In genomic region chr1:231460614-231461013, GRCh38 we compare ENCODE assay signal across 8 cellular contexts. TPM values are rescaled to one million over a fixed set of nuclear protein-coding genes. Genes with fewer than 3 reads are reported as not detected.
DNase-seq lines count a peak whose midpoint lies in the region; ATAC-seq and TF ChIP-seq lines count a peak whose summit lies in the region.

No MANE protein-coding gene starts in this region.

- CTCF ChIA-PET in WTC11 (lab: Charles Lee), result no interaction called here

- DNase-seq in CMK (ENCODE audit: low read depth) (peak; percentile 90), T-helper 1 cell (peak in 4 of 5 donors; percentile 27 to 91 (median 38)), brain microvascular endothelial cell (peak; percentile 4), WTC11 (ENCODE audit: low spot score) (no peak), thyroid gland (no peak), Ammon's horn (ENCODE audit: low spot score) (no peak)

- in situ Hi-C loops in brain microvascular endothelial cell (cut with HindIII; ENCODE audit: low pct_ligation_motif_present, low sequenced_read_pairs), result no loop called here

- no peaks in the 10 kb centered on the region for H3K9me3 ChIP-seq in thyroid gland

- intact Hi-C loops in thyroid gland (cut with DNase I), result no loop called here

- H3K4me3 ChIP-seq in brain microvascular endothelial cell (ENCODE audit: low read depth, low read length) (no peak overlapping the region), thyroid gland (replicated peaks in 1 of 3) (no peak overlapping the region)

- peaks cover 8% of the 10 kb centered on the region for H3K4me1 Mint-ChIP-seq in stimulated activated memory B cell treated with anti-CD40 and anti-IgM and Interleukin-4, amounts not matched to agents 10 μg/mL and 1 μg/mL and 100 μg/mL, for 72 hours
- H3K4me1 Mint-ChIP-seq in WTC11, result peaks cover 14% of the 10 kb centered on the region

- no peak for TF ChIP-seq CTCF in brain microvascular endothelial cell (IDR thresholded peaks at IDR 0.05; ENCODE audit: low read depth, low read length, missing control alignments)
- no peak for TF ChIP-seq CTCF in WTC11 (IDR thresholded peaks at IDR 0.05)
- TF ChIP-seq CTCF in thyroid gland (IDR thresholded peaks at IDR 0.05), result no peak

- no peak overlapping the region for H3K4me3 Mint-ChIP-seq in stimulated activated memory B cell treated with anti-CD40 and anti-IgM and Interleukin-4, amounts not matched to agents 10 μg/mL and 1 μg/mL and 100 μg/mL, for 72 hours
- no peak overlapping the region for H3K4me3 Mint-ChIP-seq in WTC11

- ATAC-seq in HG02642 (IDR thresholded peaks at IDR 0.05; ENCODE audit: poor library complexity, unreplicated experiment) (peak; percentile 65), WTC11 (no peak)
- peak; percentile 24 for ATAC-seq in stimulated activated memory B cell treated with anti-CD40 and anti-IgM and Interleukin-4, amounts not matched to agents 10 μg/mL and 1 μg/mL and 100 μg/mL, for 72 hours

- no peaks in the 10 kb centered on the region for H3K4me1 ChIP-seq in thyroid gland

- peaks cover 31% of the 10 kb centered on the region for H3K27me3 Mint-ChIP-seq in stimulated activated memory B cell treated with anti-CD40 and anti-IgM and Interleukin-4, amounts not matched to agents 10 μg/mL and 1 μg/mL and 100 μg/mL, for 72 hours
- no peaks in the 10 kb centered on the region; the same call in 1 of the 2 replicates for H3K27me3 Mint-ChIP-seq in WTC11 (ENCODE audit: low read depth)

- H3K9me3 Mint-ChIP-seq in stimulated activated memory B cell treated with anti-CD40 and anti-IgM and Interleukin-4, amounts not matched to agents 10 μg/mL and 1 μg/mL and 100 μg/mL, for 72 hours, result peaks cover 16% of the 10 kb centered on the region
- H3K9me3 Mint-ChIP-seq in WTC11, result peaks cover 48% of the 10 kb centered on the region

- H3K27ac Mint-ChIP-seq in stimulated activated memory B cell treated with anti-CD40 and anti-IgM and Interleukin-4, amounts not matched to agents 10 μg/mL and 1 μg/mL and 100 μg/mL, for 72 hours, result no peak overlapping the region
- no peak overlapping the region for H3K27ac Mint-ChIP-seq in WTC11

- 63 to 67% methylated on average over 2 of the region's 2 CpGs for WGBS in thyroid gland, 2 donors

- POLR2A ChIA-PET in WTC11 (lab: Charles Lee), result interaction anchor here (0.6 kb wide), 1 partner anchor 82 kb away, joined by 3 read pairs; no protein-coding TSS in a partner anchor

- H3K27ac ChIP-seq in brain microvascular endothelial cell, result no peak overlapping the region
- H3K27ac ChIP-seq in thyroid gland, result no peak overlapping the region

- H3K27me3 ChIP-seq in brain microvascular endothelial cell (replicated peaks), result no peaks in the 10 kb centered on the region
- H3K27me3 ChIP-seq in thyroid gland, result no peaks in the 10 kb centered on the region

- peaks cover 10% of the 10 kb centered on the region for H3K36me3 Mint-ChIP-seq in stimulated activated memory B cell treated with anti-CD40 and anti-IgM and Interleukin-4, amounts not matched to agents 10 μg/mL and 1 μg/mL and 100 μg/mL, for 72 hours
- H3K36me3 Mint-ChIP-seq in WTC11, result peaks cover 27% of the 10 kb centered on the region

- H3K36me3 ChIP-seq in brain microvascular endothelial cell (replicated peaks) (no peaks in the 10 kb centered on the region), thyroid gland (no peaks in the 10 kb centered on the region)

- TF ChIP-seq POLR2A in thyroid gland (IDR thresholded peaks at IDR 0.05), result no peak

TF ChIP-seq in WTC11, 78 proteins besides CTCF, POLR2A, EP300 and RAD21:
- TF ChIP-seq SP1 (CRISPR knock-in tag; conservative IDR thresholded peaks at IDR 0.05), result no peak

RNA-seq across cellular contexts. Expression of gene EGLN1, which starts 38.5 kb away (rescaled TPM):
- total RNA-seq in WTC11 (2021) (13.7 to 17.7 TPM (median 15.3 TPM) in 3 replicates), thyroid gland (10 to 100 TPM; 36.6 to 48.5 (median 42.2) TPM)

Comparison
In these comparisons a context has a peak if more than half of its experiments do, and no peak if none do; other contexts are left out.
1. DNase-seq: peak in CMK (single experiment), T-helper 1 cell (4 of 5) and brain microvascular endothelial cell (single experiment); none in WTC11 (single experiment), thyroid gland (0 of 2) and Ammon's horn (single experiment).